23 cellular contexts compared by ENCODE assay signal in the genomic region with DNA sequence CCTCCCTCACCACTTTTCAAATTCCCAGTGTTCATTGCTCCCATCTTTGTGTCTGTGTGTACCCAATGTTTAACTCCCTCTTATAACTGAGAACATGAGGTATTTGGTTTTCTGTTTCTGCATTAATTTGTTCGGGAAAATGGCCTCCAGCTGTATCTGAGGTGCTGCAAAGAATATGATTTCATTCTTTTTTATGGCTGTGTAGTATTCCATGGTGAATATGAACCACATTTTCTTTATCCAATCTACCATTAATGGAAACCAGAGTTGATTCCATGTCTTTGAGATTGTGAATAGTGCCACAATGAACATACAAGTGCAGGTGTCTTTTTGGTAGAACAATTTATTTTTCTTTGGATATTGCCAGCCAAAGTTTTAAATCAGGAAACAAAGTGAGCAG. TPM values are rescaled to one million over a fixed set of nuclear protein-coding genes. Genes with fewer than 3 reads are reported as not detected.
DNase-seq lines count a peak whose midpoint lies in the region; ATAC-seq, FAIRE-seq and TF ChIP-seq lines count a peak whose summit lies in the region.
"Had no signal": no experiment of that assay in that cellular context is flagged by ENCODE, and none has a peak within 500 bp of the region (broad histone marks: within the 10 kb centered on the region; RNA-seq: fewer than 3 reads in every experiment).

No MANE protein-coding gene starts in this region.

- H3K4me3 Mint-ChIP-seq in Calu3 (ENCODE audit: low read depth, unreplicated experiment) (no peak overlapping the region), type B pancreatic cell (no peak overlapping the region)
- H3K4me3 Mint-ChIP-seq: CD14-positive monocyte; CD4-positive, alpha-beta memory T cell; CD4-positive, CD25-positive, alpha-beta regulatory T cell; CD8-positive, alpha-beta memory T cell had no signal

- TF ChIP-seq EP300 in K562 (IDR thresholded peaks at IDR 0.05; ENCODE audit: low read length): no peak

- no peaks in the 10 kb centered on the region for H3K36me3 ChIP-seq in K562 (ENCODE audit: control insufficient read depth, insufficient read depth, low read length)
- H3K36me3 ChIP-seq in neutrophil: no peaks in the 10 kb centered on the region
- H3K36me3 ChIP-seq in Karpas-422 (ENCODE audit: insufficient read depth, low read length): no peaks in the 10 kb centered on the region
- no peaks in the 10 kb centered on the region for H3K36me3 ChIP-seq in PC-3 (ENCODE audit: low read depth, low read length)
- H3K36me3 ChIP-seq: BE2C had no signal

- no peak overlapping the region for H2AFZ ChIP-seq in K562 (ENCODE audit: low read depth, low read length)
- H2AFZ ChIP-seq in Karpas-422 (ENCODE audit: low read length): no peak overlapping the region
- H2AFZ ChIP-seq in PC-3 (ENCODE audit: low read length): no peak overlapping the region

- in situ Hi-C loops in K562 (cut with MboI): no loop called here

- peaks cover 16% of the 10 kb centered on the region for H3K4me1 Mint-ChIP-seq in Calu3 (ENCODE audit: low read depth, unreplicated experiment)
- no peaks in the 10 kb centered on the region for H3K4me1 Mint-ChIP-seq in type B pancreatic cell (ENCODE audit: unreplicated experiment)
- H3K4me1 Mint-ChIP-seq: CD4-positive, alpha-beta memory T cell; CD4-positive, CD25-positive, alpha-beta regulatory T cell; CD8-positive, alpha-beta memory T cell had no signal

- TF ChIP-seq POLR2A in K562 (conservative IDR thresholded peaks at IDR 0.05): no peak

- H3F3A ChIP-seq in PC-3 (ENCODE audit: low read length, unreplicated experiment): no peaks in the 10 kb centered on the region

- no peak for FAIRE-seq in K562 (lab: Jason Lieb, UNC)
- FAIRE-seq: A204.1, D721Med, G401.6, GM12891, GM19239 had no signal

- H3K9me3 Mint-ChIP-seq in Calu3 (ENCODE audit: low read depth, unreplicated experiment): peaks cover 3% of the 10 kb centered on the region
- H3K9me3 Mint-ChIP-seq in type B pancreatic cell: peaks cover 7% of the 10 kb centered on the region
- H3K9me3 Mint-ChIP-seq: CD4-positive, alpha-beta memory T cell; CD8-positive, alpha-beta memory T cell had no signal

- peaks cover 0 to 4% of the 10 kb centered on the region in 2 experiments; a peak in 1 of 5 replicates for H3K27me3 ChIP-seq in K562 (ENCODE audit: control insufficient read depth in 2 of 2, insufficient read depth in 2 of 2, low read length in 2 of 2)
- H3K27me3 ChIP-seq in neutrophil: no peaks in the 10 kb centered on the region
- no peaks in the 10 kb centered on the region for H3K27me3 ChIP-seq in Karpas-422 (ENCODE audit: low read length)
- no peaks in the 10 kb centered on the region for H3K27me3 ChIP-seq in PC-3 (ENCODE audit: low read length)
- H3K27me3 ChIP-seq: BE2C, BLaER1 had no signal

- H4K20me1 ChIP-seq in K562 (replicated peaks; ENCODE audit: control insufficient read depth, insufficient read depth, low read length): no peaks in the 10 kb centered on the region
- peaks cover 11% of the 10 kb centered on the region for H4K20me1 ChIP-seq in Karpas-422 (ENCODE audit: insufficient read depth, low read depth, low read length)
- no peaks in the 10 kb centered on the region for H4K20me1 ChIP-seq in PC-3 (ENCODE audit: low read length)

- no peak overlapping the region for H3K27ac ChIP-seq in K562 (ENCODE audit: extremely low read depth, low read depth, low read length)
- peak overlapping the region; percentile 65 for H3K27ac ChIP-seq in neutrophil
- H3K27ac ChIP-seq in Karpas-422 (ENCODE audit: low read length): no peak overlapping the region
- no peak overlapping the region for H3K27ac ChIP-seq in PC-3 (ENCODE audit: low read length)
- H3K27ac ChIP-seq: BLaER1 had no signal

- H3K9me3 ChIP-seq in K562 (replicated peaks; ENCODE audit: control insufficient read depth, insufficient read depth, low read depth, low read length) (no peaks in the 10 kb centered on the region), neutrophil (no peaks in the 10 kb centered on the region), Karpas-422 (ENCODE audit: low read length) (no peaks in the 10 kb centered on the region), PC-3 (ENCODE audit: low read length) (no peaks in the 10 kb centered on the region)
- H3K9me3 ChIP-seq: BE2C, BLaER1 had no signal

- no peak for TF ChIP-seq RAD21 in K562 (CRISPR knock-in tag; conservative IDR thresholded peaks at IDR 0.05 in 1 of 2, IDR thresholded peaks at IDR 0.05 in 1 of 2)

- no peak for ATAC-seq in K562
- ATAC-seq in left colon: no peak
- ATAC-seq in PC-3: no peak
- ATAC-seq in stimulated activated naive CD8-positive, alpha-beta T cell treated with anti-CD3 and anti-CD28 coated beads, Interleukin-15, Interleukin-2, amounts not matched to agents 100 U/mL and 50 U/mL, for 24 hours: no peak

- H3K9ac ChIP-seq in K562 (ENCODE audit: insufficient read depth in 1 of 2, low read depth in 2 of 2, low read length in 2 of 2): no peak overlapping the region
- no peak overlapping the region for H3K9ac ChIP-seq in Karpas-422 (ENCODE audit: low read length)
- H3K9ac ChIP-seq in PC-3 (ENCODE audit: low read length): no peak overlapping the region
- H3K9ac ChIP-seq: BLaER1 had no signal

- no peaks in the 10 kb centered on the region; a peak in 1 of 5 replicates for H3K4me1 ChIP-seq in K562 (replicated peaks in 1 of 2; ENCODE audit: control insufficient read depth in 2 of 2, insufficient read depth in 2 of 2, low read length in 2 of 2)
- peaks cover 71 to 76% of the 10 kb centered on the region in 2 experiments for H3K4me1 ChIP-seq in neutrophil (ENCODE audit: control insufficient read depth in 1 of 2, insufficient read depth in 1 of 2, low read depth in 1 of 2, low read length in 1 of 2)
- no peaks in the 10 kb centered on the region for H3K4me1 ChIP-seq in Karpas-422 (ENCODE audit: low read length)
- H3K4me1 ChIP-seq in PC-3 (ENCODE audit: insufficient read depth, low read length): no peaks in the 10 kb centered on the region
- H3K4me1 ChIP-seq: BE2C had no signal

- H3K4me2 ChIP-seq in K562 (ENCODE audit: insufficient read depth, low read length): no peak overlapping the region
- no peak overlapping the region for H3K4me2 ChIP-seq in Karpas-422 (ENCODE audit: low read depth, low read length, poor library complexity, severe bottlenecking)
- no peak overlapping the region for H3K4me2 ChIP-seq in PC-3 (ENCODE audit: low read length)
- H3K4me2 ChIP-seq: BLaER1 had no signal

- intact Hi-C loops in Calu3 (cut with micrococcal nuclease; ENCODE audit: unreplicated experiment) (loop anchor here (5.0 kb wide), 1 partner anchor 37 kb away; no protein-coding TSS in a partner anchor), K562 (cut with micrococcal nuclease) (no loop called here), left colon (cut with DNase I, micrococcal nuclease) (no loop called here), PC-3 (cut with micrococcal nuclease) (no loop called here)

- no peak for DNase-seq in Calu3
- no peak for DNase-seq in K562 (ENCODE audit: extremely low read depth in 1 of 4, low spot score in 3 of 4)
- no peak for DNase-seq in type B pancreatic cell (ENCODE audit: extremely low spot score, unreplicated experiment)
- no peak for DNase-seq in left colon
- DNase-seq in Karpas-422: no peak
- no peak for DNase-seq in PC-3
- no peak for DNase-seq in stimulated activated naive CD8-positive, alpha-beta T cell treated with anti-CD3 and anti-CD28 coated beads, Interleukin-15, Interleukin-2, amounts not matched to agents 100 U/mL and 50 U/mL, for 24 hours
- DNase-seq: 8988T; ACHN; BE2C; C1 segment of cervical spinal cord; CD4-positive, alpha-beta memory T cell; CD4-positive, CD25-positive, alpha-beta regulatory T cell; CD8-positive, alpha-beta memory T cell; GF-D8 had no signal

- CTCF ChIA-PET in Calu3 (lab: Charles Lee) (no interaction called here), K562 (lab: Yijun Ruan, JAX; ENCODE audit: low intra/inter-chr PET ratio) (no interaction called here), PC-3 (lab: Charles Lee) (no interaction called here)

- TF ChIP-seq CTCF in Calu3 (IDR thresholded peaks at IDR 0.05; ENCODE audit: unreplicated experiment) (no peak), K562 (IDR thresholded peaks at IDR 0.05 in 2 of 3, conservative IDR thresholded peaks at IDR 0.05 in 1 of 3; ENCODE audit: insufficient read depth in 2 of 3, low read depth in 1 of 3, low read length in 3 of 3) (no peak), neutrophil (IDR thresholded peaks at IDR 0.05) (no peak), type B pancreatic cell (conservative IDR thresholded peaks at IDR 0.05) (no peak), PC-3 (conservative IDR thresholded peaks at IDR 0.05; ENCODE audit: low read depth, low read length) (no peak)

- no peaks in the 10 kb centered on the region for H3K9me2 ChIP-seq in Karpas-422 (replicated peaks; ENCODE audit: insufficient read depth, low read length)
- no peaks in the 10 kb centered on the region for H3K9me2 ChIP-seq in PC-3 (replicated peaks; ENCODE audit: low read length)

- H3K27me3 Mint-ChIP-seq in Calu3 (ENCODE audit: unreplicated experiment) (no peaks in the 10 kb centered on the region), type B pancreatic cell (no peaks in the 10 kb centered on the region)

- POLR2A ChIA-PET in K562 (lab: Yijun Ruan, JAX) (no interaction called here), PC-3 (lab: Charles Lee; ENCODE audit: unreplicated experiment) (no interaction called here)

- 20% methylated on average over 1 of the region's 1 CpG for WGBS in K562 (ENCODE audit: insufficient coverage, low coverage, missing lambda C conversion rate)

- peak overlapping the region; percentile 15 for H3K27ac Mint-ChIP-seq in Calu3 (ENCODE audit: unreplicated experiment)
- peak overlapping the region; percentile 8 for H3K27ac Mint-ChIP-seq in type B pancreatic cell
- H3K27ac Mint-ChIP-seq: CD14-positive monocyte; CD4-positive, alpha-beta memory T cell; CD4-positive, CD25-positive, alpha-beta regulatory T cell; CD8-positive, alpha-beta memory T cell had no signal

- no peaks in the 10 kb centered on the region for H3K9me1 ChIP-seq in K562 (ENCODE audit: control insufficient read depth, insufficient read depth, low read length)

- H3K79me2 ChIP-seq in K562 (ENCODE audit: control insufficient read depth, insufficient read depth, low read length) (no peaks in the 10 kb centered on the region), Karpas-422 (ENCODE audit: low read length) (no peaks in the 10 kb centered on the region), PC-3 (ENCODE audit: low read length) (no peaks in the 10 kb centered on the region)

- peaks cover 21% of the 10 kb centered on the region for H3K36me3 Mint-ChIP-seq in Calu3 (ENCODE audit: insufficient read depth, unreplicated experiment)
- H3K36me3 Mint-ChIP-seq in type B pancreatic cell: peaks cover 11% of the 10 kb centered on the region
- H3K36me3 Mint-ChIP-seq: CD14-positive monocyte; CD4-positive, alpha-beta memory T cell; CD4-positive, CD25-positive, alpha-beta regulatory T cell; CD8-positive, alpha-beta memory T cell had no signal

- BruUV-seq in Calu3 (replicated peaks; lab: Mats Ljungman, UMichigan): no TSS peak
- no TSS peak for BruUV-seq in K562 (replicated peaks; lab: Mats Ljungman, UMichigan)
- no TSS peak for BruUV-seq in PC-3 (replicated peaks; lab: Mats Ljungman, UMichigan)

- H3K4me3 ChIP-seq in K562: no peak overlapping the region
- H3K4me3 ChIP-seq in neutrophil (ENCODE audit: low read depth in 1 of 2, low read length in 1 of 2): no peak overlapping the region
- H3K4me3 ChIP-seq in Karpas-422 (ENCODE audit: low read length): no peak overlapping the region
- no peak overlapping the region for H3K4me3 ChIP-seq in PC-3 (ENCODE audit: low read length)
- H3K4me3 ChIP-seq: BLaER1 had no signal

RNA-seq across cellular contexts. Expression of a gene that starts 10.4 kb away (rescaled TPM):
- total RNA-seq in Calu3 (2022): 1,415 and 1,595 TPM in 2 replicates
- 3.6 and 5.5 TPM in 2 replicates for total RNA-seq in K562 (2011; cell fraction: chromatin; rRNA removed; ENCODE audit: low replicate concordance)
- total RNA-seq in K562 (2011; cell fraction: nucleolus; rRNA removed): 3.8 and 4.8 TPM in 2 replicates
- 5.8 and 12.6 TPM in 2 replicates for total RNA-seq in K562 (2011; cell fraction: nucleoplasm; rRNA removed)
- total RNA-seq in K562 (2014; rRNA removed): 21.1 and 23.1 TPM in 2 replicates
- total RNA-seq in K562 (2014; rRNA removed; fragmentation: Illumina TruSeq; extraction: Trizol): 33.1 and 39.0 TPM in 2 replicates
- total RNA-seq in K562 (2015; rRNA removed; fragmentation: Illumina TruSeq; extraction: Trizol): 154 and 155 TPM in 2 replicates
- total RNA-seq in K562 (2021): 27.1 and 28.3 TPM in 2 replicates
- polyA plus RNA-seq in K562 (2011; rRNA removed): 31.7 and 102 TPM in 2 replicates
- 29.1 and 116 TPM in 2 replicates for polyA plus RNA-seq in K562 (2011; cell fraction: cytosol; rRNA removed)
- 12.1 and 44.0 TPM in 2 replicates for polyA plus RNA-seq in K562 (2011; cell fraction: nucleus; rRNA removed)
- polyA plus RNA-seq in K562 (2012): 77.6 and 88.7 TPM in 2 replicates
- 30.0 and 38.0 TPM in 2 replicates for polyA plus RNA-seq in K562 (2014; fragmentation: Illumina TruSeq; extraction: Trizol)
- 1 to 10 TPM; 8.8 to 9.8 TPM for polyA plus RNA-seq in K562 (2014; fragmentation: Nextera tagmentation; extraction: Ambion mirVana)
- 14.3 and 15.7 TPM in 2 replicates for polyA plus RNA-seq in K562 (2014; rRNA removed)
- polyA minus RNA-seq in K562 (2011; rRNA and poly(A)+ RNA removed): 34.3 and 101 TPM in 2 replicates
- polyA minus RNA-seq in K562 (2011; cell fraction: cytosol; rRNA and poly(A)+ RNA removed): 38.2 and 128 TPM in 2 replicates
- 6.3 and 31.8 TPM in 2 replicates for polyA minus RNA-seq in K562 (2011; cell fraction: nucleus; rRNA and poly(A)+ RNA removed)
- 807 and 1,512 TPM in 2 replicates for total RNA-seq in type B pancreatic cell (ENCODE audit: low replicate concordance)
- total RNA-seq in left colon: 1,000 to 10,000 TPM; 1,898 to 2,100 TPM
- 604 and 1,213 TPM in 2 replicates for total RNA-seq in Karpas-422 (2014; rRNA removed; shearing (Covaris generic); ENCODE audit: low replicate concordance)
- total RNA-seq in PC-3 (2014; rRNA removed): 117 and 125 TPM in 2 replicates
- total RNA-seq: CD4-positive, alpha-beta memory T cell; CD8-positive, alpha-beta memory T cell had no signal
- polyA plus RNA-seq: CD8-positive, alpha-beta memory T cell had no signal
